In the genomic region with DNA sequence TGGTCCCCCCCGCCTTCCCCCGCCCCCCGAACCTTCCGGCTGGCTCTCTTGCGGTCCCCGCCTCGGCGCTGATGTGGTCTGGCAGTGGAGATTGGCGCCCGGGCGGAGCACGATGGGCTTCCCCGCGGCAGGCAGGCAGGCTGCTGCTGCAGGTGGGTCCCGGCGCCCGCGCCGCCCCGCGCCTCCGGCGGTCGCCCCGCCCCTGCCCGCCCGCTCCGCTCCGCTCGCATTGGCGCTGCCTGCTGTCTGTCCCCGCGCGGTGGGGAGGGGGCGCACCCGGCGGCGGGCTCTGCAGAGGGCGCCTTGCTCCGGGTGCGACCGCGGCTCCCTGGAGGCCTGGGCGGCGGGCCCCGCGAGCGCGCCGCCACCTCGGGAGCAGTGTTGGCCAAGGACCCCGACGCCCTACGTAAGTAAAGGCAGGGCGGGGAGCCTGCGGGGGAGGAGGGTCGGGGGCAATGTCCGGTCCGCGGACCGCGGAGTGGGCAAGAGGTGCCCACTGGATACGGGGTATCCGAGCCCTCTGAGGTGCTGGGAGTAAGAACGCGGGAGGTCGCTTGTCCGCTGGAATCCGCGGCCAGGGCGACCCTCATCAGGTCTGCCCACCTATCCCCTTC, we compare ENCODE assay signal across 8 cellular contexts. TPM values are rescaled to one million over a fixed set of nuclear protein-coding genes. Genes with fewer than 3 reads are reported as not detected.
DNase-seq lines count a peak whose midpoint lies in the region; ATAC-seq and TF ChIP-seq lines count a peak whose summit lies in the region.

A gene with protein sequence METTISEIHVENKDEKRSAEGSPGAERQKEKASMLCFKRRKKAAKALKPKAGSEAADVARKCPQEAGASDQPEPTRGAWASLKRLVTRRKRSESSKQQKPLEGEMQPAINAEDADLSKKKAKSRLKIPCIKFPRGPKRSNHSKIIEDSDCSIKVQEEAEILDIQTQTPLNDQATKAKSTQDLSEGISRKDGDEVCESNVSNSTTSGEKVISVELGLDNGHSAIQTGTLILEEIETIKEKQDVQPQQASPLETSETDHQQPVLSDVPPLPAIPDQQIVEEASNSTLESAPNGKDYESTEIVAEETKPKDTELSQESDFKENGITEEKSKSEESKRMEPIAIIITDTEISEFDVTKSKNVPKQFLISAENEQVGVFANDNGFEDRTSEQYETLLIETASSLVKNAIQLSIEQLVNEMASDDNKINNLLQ (plus strand): TSS at position 292 of the 614 bp plus-strand sequence. CDS start 2,896 bp downstream, outside the sequence.

- H3K4me3 ChIP-seq in BLaER1 treated with 17β-estradiol and CSF1 and Interleukin-3, amounts not matched to agents 10 nM and 100 nM, result peak within 1 kb of the TSS; percentile 55 to 77 (median 62)
- H3K4me3 ChIP-seq in psoas muscle (peak within 1 kb of the TSS; percentile 76), urinary bladder (ENCODE audit: low read depth, low read length) (peak within 1 kb of the TSS; percentile 90)

- H3K36me3 Mint-ChIP-seq in activated naive CD4-positive, alpha-beta T cell treated with anti-CD3 and anti-CD28 coated beads, Interleukin-2, amount 50 U/mL, for 72 hours, result peaks cover 4 to 6% of the 10 kb centered on the region in 2 donors

- H3K4me1 ChIP-seq in BLaER1 treated with 17β-estradiol and CSF1 and Interleukin-3, amounts not matched to agents 10 nM and 100 nM, result peaks cover 8 to 17% (median 15%) of the 10 kb centered on the region in 10 experiments; a peak in 19 of 20 replicates
- H3K4me1 ChIP-seq in psoas muscle (peaks cover 3% of the 10 kb centered on the region), urinary bladder (ENCODE audit: insufficient read depth) (no peaks in the 10 kb centered on the region)

- 0 to 1% (median 1%) methylated on average over 45 to 71 of the region's 71 CpGs for WGBS in psoas muscle, 3 donors
- under 1% methylated on average over 71 of the region's 71 CpGs for WGBS in urinary bladder

- H3K9me3 Mint-ChIP-seq in activated naive CD4-positive, alpha-beta T cell treated with anti-CD3 and anti-CD28 coated beads, Interleukin-2, amount 50 U/mL, for 72 hours, result no peaks in the 10 kb centered on the region

- no peaks in the 10 kb centered on the region for H3K9me3 ChIP-seq in BLaER1 treated with 17β-estradiol and CSF1 and Interleukin-3, amounts not matched to agents 10 nM and 100 nM (replicated peaks in 1 of 11)
- H3K9me3 ChIP-seq in psoas muscle, result no peaks in the 10 kb centered on the region

- no peak for TF ChIP-seq CTCF in psoas muscle (IDR thresholded peaks at IDR 0.05)

- peaks cover 5 to 40% (median 20%) of the 10 kb centered on the region in 11 experiments; a peak in 11 of 22 replicates for H4K20me1 ChIP-seq in BLaER1 treated with 17β-estradiol and CSF1 and Interleukin-3, amounts not matched to agents 10 nM and 100 nM

- H3K27ac Mint-ChIP-seq in activated naive CD4-positive, alpha-beta T cell treated with anti-CD3 and anti-CD28 coated beads, Interleukin-2, amount 50 U/mL, for 72 hours, result peak within 1 kb of the TSS; percentile 46 to 75

- H3K9ac ChIP-seq in BLaER1 treated with 17β-estradiol and CSF1 and Interleukin-3, amounts not matched to agents 10 nM and 100 nM, result peak within 1 kb of the TSS; percentile 39 to 73 (median 68)

- peaks cover 0 to 23% (median 20%) of the 10 kb centered on the region in 11 experiments; a peak in 16 of 22 replicates for H3K36me3 ChIP-seq in BLaER1 treated with 17β-estradiol and CSF1 and Interleukin-3, amounts not matched to agents 10 nM and 100 nM
- H3K36me3 ChIP-seq in psoas muscle (ENCODE audit: insufficient read depth in 1 of 2, low read depth in 1 of 2) (peaks cover 0 to 7% of the 10 kb centered on the region in 2 donors), urinary bladder (ENCODE audit: insufficient read depth) (no peaks in the 10 kb centered on the region)

- ATAC-seq in GM19328 (IDR thresholded peaks at IDR 0.05; ENCODE audit: unreplicated experiment), result peak; percentile 47
- peak; percentile 87 to 92 for ATAC-seq in activated naive CD4-positive, alpha-beta T cell treated with anti-CD3 and anti-CD28 coated beads, Interleukin-2, amount 50 U/mL, for 72 hours
- ATAC-seq in left cardiac atrium, result peak; percentile 94 to 97
- peak; percentile 78 to 84 (median 82) for ATAC-seq in psoas muscle

- DNase-seq in HT1080 (ENCODE audit: low read depth), result peak; percentile 10
- peak; percentile 21 for DNase-seq in SHP77 treated with DMSO at 0.1 percent for 48 hours (lab: John Stamatoyannopoulos, UW)
- DNase-seq in activated naive CD4-positive, alpha-beta T cell treated with anti-CD3 and anti-CD28 coated beads, Interleukin-2, amount 50 U/mL, for 72 hours (ENCODE audit: low spot score in 2 of 2), result peak; percentile 56 to 66
- peak; percentile 49 for DNase-seq in left cardiac atrium
- peak; percentile 41 to 67 for DNase-seq in psoas muscle

- H3K27ac ChIP-seq in BLaER1 treated with 17β-estradiol and CSF1 and Interleukin-3, amounts not matched to agents 10 nM and 100 nM, result no peak within 1 kb of the TSS; a peak in 1 of 22 replicates
- H3K27ac ChIP-seq in psoas muscle, result no peak within 1 kb of the TSS
- H3K27ac ChIP-seq in urinary bladder (ENCODE audit: low read depth), result no peak within 1 kb of the TSS

- intact Hi-C loops in left cardiac atrium (cut with DNase I), result loop anchor here in 1 of 2 donors (10.0 kb wide), 1 partner anchor 121 kb away; no protein-coding TSS in a partner anchor
- intact Hi-C loops in psoas muscle (cut with DNase I), result no loop called here

- H3K27me3 ChIP-seq in BLaER1 treated with 17β-estradiol and CSF1 and Interleukin-3, amounts not matched to agents 10 nM and 100 nM, result peaks cover 8 to 29% (median 21%) of the 10 kb centered on the region in 11 experiments; a peak in 21 of 22 replicates
- H3K27me3 ChIP-seq in psoas muscle (ENCODE audit: insufficient read depth in 3 of 3, low read length in 2 of 3), result no peaks in the 10 kb centered on the region

- H3K4me2 ChIP-seq in BLaER1 treated with 17β-estradiol and CSF1 and Interleukin-3, amounts not matched to agents 10 nM and 100 nM, result peak within 1 kb of the TSS; percentile 89 to 97 (median 93)

RNA-seq across cellular contexts. Expression of the gene that starts here (rescaled TPM):
- total RNA-seq in HT1080 (2014; rRNA removed; shearing (Covaris generic)), result 1.1 TPM in 2 replicates
- polyA plus RNA-seq in HT1080 (2015; cell fraction: cytosol; rRNA removed), result 0.35 and 0.44 TPM in 2 replicates
- polyA plus RNA-seq in HT1080 (2015; cell fraction: nucleus; rRNA removed), result 0.23 and 0.34 TPM in 2 replicates
- total RNA-seq in activated naive CD4-positive, alpha-beta T cell treated with anti-CD3 and anti-CD28 coated beads, Interleukin-2, amount 50 U/mL, for 72 hours, result 1 to 10 TPM; 1.4 to 1.8 TPM
- total RNA-seq in left cardiac atrium (under 1 TPM; 0.26 to 0.27 TPM), psoas muscle (under 1 TPM; 0.06 to 0.18 (median 0.14) TPM), urinary bladder (5.6 TPM)
- polyA plus RNA-seq in psoas muscle (under 1 TPM; 0.01 to 0.08 (median 0.04) TPM), urinary bladder (0.35 TPM)

Comparison
In these comparisons a context has a peak if more than half of its experiments do, and no peak if none do; other contexts are left out.
1. Peak in DNase-seq and ATAC-seq in left cardiac atrium; RNA of the gene not detected or under 1 TPM.
2. Peak in DNase-seq, ATAC-seq and H3K4me3 ChIP-seq in psoas muscle; RNA of the gene not detected or under 1 TPM.
3. DNase-seq: peak in every context shown above with its lines; median percentile 61 in activated naive CD4-positive, alpha-beta T cell treated with anti-CD3 and anti-CD28 coated beads, Interleukin-2, amount 50 U/mL, for 72 hours; 54 in psoas muscle; 49 in left cardiac atrium; 21 in SHP77 treated with DMSO at 0.1 percent for 48 hours; 10 in HT1080.